In the genomic region with DNA sequence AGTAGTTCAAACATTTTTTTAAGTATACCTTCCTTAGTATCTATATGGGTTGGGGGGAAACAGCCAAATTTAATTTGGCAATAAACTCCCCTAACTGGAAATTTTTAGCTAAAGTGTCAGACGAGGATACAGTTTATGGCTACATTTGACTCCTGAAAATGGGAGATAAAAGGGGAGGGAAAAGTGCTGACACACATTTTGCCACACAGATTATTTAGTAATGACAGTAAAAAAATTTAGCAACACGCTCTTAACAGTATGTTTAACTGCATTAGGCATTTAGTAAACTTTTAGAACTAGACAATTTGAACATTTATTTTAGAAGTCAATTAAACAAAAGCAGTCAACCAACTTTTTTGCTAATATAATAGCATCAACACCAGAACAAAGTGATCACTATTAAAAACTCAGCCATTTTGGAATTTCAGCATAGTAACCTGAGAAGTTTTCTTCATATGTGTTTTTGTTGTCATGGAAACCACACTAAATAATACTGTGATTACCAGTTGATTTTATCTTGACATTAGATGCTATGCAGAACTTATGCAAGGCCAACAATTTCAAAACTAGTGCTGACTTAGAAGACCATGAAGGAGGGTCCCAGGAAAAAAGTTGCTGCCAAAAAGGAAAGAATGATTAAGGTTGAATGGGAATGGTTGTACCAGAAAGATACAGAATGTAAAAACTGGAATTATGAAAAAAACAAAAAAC, we compare ENCODE assay signal across 19 cellular contexts. TPM values are rescaled to one million over a fixed set of nuclear protein-coding genes. Genes with fewer than 3 reads are reported as not detected.
A peak's percentile ranks its signal among the peaks of the same experiment; 100 is the strongest.
DNase-seq lines count a peak whose midpoint lies in the region; ATAC-seq and TF ChIP-seq lines count a peak whose summit lies in the region.
"Had no signal": no experiment of that assay in that cellular context is flagged by ENCODE, and none has a peak within 500 bp of the region (broad histone marks: within the 10 kb centered on the region; RNA-seq: fewer than 3 reads in every experiment).

No MANE protein-coding gene starts in this region.

- no peak overlapping the region for H3K4me3 Mint-ChIP-seq in MCF 10A (ENCODE audit: unreplicated experiment)
- H3K4me3 Mint-ChIP-seq in activated CD8-positive, alpha-beta T cell treated with anti-CD3 and anti-CD28 coated beads, Interleukin-2, amount 10 ng/mL, durations not matched to agents 7 days and 5 days, result no peak overlapping the region
- H3K4me3 Mint-ChIP-seq: activated CD4-positive, alpha-beta memory T cell treated with anti-CD3 and anti-CD28 coated beads, Interleukin-2, amount 10 ng/mL, durations not matched to agents 7 days and 5 days; stimulated activated naive B cell treated with anti-CD40 and anti-IgM and Interleukin-4, amounts not matched to agents 10 μg/mL and 1 μg/mL and 100 μg/mL, for 72 hours had no signal

- CTCF ChIA-PET in MCF 10A (lab: Yijun Ruan, JAX), result no interaction called here
- CTCF ChIA-PET in activated CD8-positive, alpha-beta T cell treated with anti-CD3 and anti-CD28 coated beads, Interleukin-2, amount 10 ng/mL, durations not matched to agents 7 days and 5 days (lab: Charles Lee), result interaction anchor here (0.9 to 1.5 kb wide), 2 partner anchors 48 to 199 kb away, joined by 3 to 6 read pairs; no protein-coding TSS in a partner anchor

- H3K27me3 Mint-ChIP-seq in MCF 10A (ENCODE audit: insufficient read depth, unreplicated experiment), result no peaks in the 10 kb centered on the region
- no peaks in the 10 kb centered on the region for H3K27me3 Mint-ChIP-seq in activated CD8-positive, alpha-beta T cell treated with anti-CD3 and anti-CD28 coated beads, Interleukin-2, amount 10 ng/mL, durations not matched to agents 7 days and 5 days (ENCODE audit: low read depth)

- intact Hi-C loops in MCF 10A (cut with micrococcal nuclease) (no loop called here), breast epithelium (cut with DNase I; ENCODE audit: low total_unique reads) (no loop called here), left colon (cut with DNase I, micrococcal nuclease) (no loop called here)

- TF ChIP-seq CTCF in MCF 10A (IDR thresholded peaks at IDR 0.05; ENCODE audit: unreplicated experiment), result no peak
- no peak for TF ChIP-seq CTCF in breast epithelium (IDR thresholded peaks at IDR 0.05)
- TF ChIP-seq CTCF in fibroblast of the aortic adventitia (IDR thresholded peaks at IDR 0.05; ENCODE audit: insufficient read depth, low read length), result no peak

- no peaks in the 10 kb centered on the region for H3K27me3 ChIP-seq in breast epithelium

- no peaks in the 10 kb centered on the region for H3K4me1 ChIP-seq in breast epithelium

- no peak for TF ChIP-seq POLR2A in breast epithelium (IDR thresholded peaks at IDR 0.05)

- POLR2A ChIA-PET in MCF 10A (lab: Yijun Ruan, JAX), result interaction anchor here (0.6 kb wide), 1 partner anchor 30 kb away, joined by 3 read pairs; no protein-coding TSS in a partner anchor
- POLR2A ChIA-PET in activated CD8-positive, alpha-beta T cell treated with anti-CD3 and anti-CD28 coated beads, Interleukin-2, amount 10 ng/mL, durations not matched to agents 7 days and 5 days (lab: Charles Lee), result no interaction called here

- H3K4me3 ChIP-seq in breast epithelium, result no peak overlapping the region
- H3K4me3 ChIP-seq in fibroblast of the aortic adventitia (ENCODE audit: low read depth, low read length), result no peak overlapping the region
- H3K4me3 ChIP-seq: smooth muscle cell had no signal

- H3K9me3 Mint-ChIP-seq in MCF 10A (ENCODE audit: unreplicated experiment), result no peaks in the 10 kb centered on the region
- no peaks in the 10 kb centered on the region for H3K9me3 Mint-ChIP-seq in activated CD8-positive, alpha-beta T cell treated with anti-CD3 and anti-CD28 coated beads, Interleukin-2, amount 10 ng/mL, durations not matched to agents 7 days and 5 days (ENCODE audit: insufficient read depth)
- H3K9me3 Mint-ChIP-seq: stimulated activated naive B cell treated with anti-CD40 and anti-IgM and Interleukin-4, amounts not matched to agents 10 μg/mL and 1 μg/mL and 100 μg/mL, for 72 hours had no signal

- no peaks in the 10 kb centered on the region for H3K9me3 ChIP-seq in breast epithelium

- ATAC-seq in activated CD8-positive, alpha-beta T cell treated with anti-CD3 and anti-CD28 coated beads, Interleukin-2, amount 10 ng/mL, durations not matched to agents 7 days and 5 days, result peak; percentile 12
- ATAC-seq in left colon, result no peak
- no peak for ATAC-seq in HG03135 (IDR thresholded peaks at IDR 0.05; ENCODE audit: unreplicated experiment)
- ATAC-seq: stimulated activated naive B cell treated with anti-CD40 and anti-IgM and Interleukin-4, amounts not matched to agents 10 μg/mL and 1 μg/mL and 100 μg/mL, for 72 hours had no signal

- H3K4me1 Mint-ChIP-seq in MCF 10A (ENCODE audit: insufficient read depth, unreplicated experiment), result peaks cover 12% of the 10 kb centered on the region
- peaks cover 32% of the 10 kb centered on the region for H3K4me1 Mint-ChIP-seq in activated CD8-positive, alpha-beta T cell treated with anti-CD3 and anti-CD28 coated beads, Interleukin-2, amount 10 ng/mL, durations not matched to agents 7 days and 5 days (ENCODE audit: low read depth)

- DNase-seq in MCF 10A (ENCODE audit: unreplicated experiment), result peak; percentile 11
- DNase-seq in breast epithelium (ENCODE audit: low spot score in 2 of 2), result no peak
- DNase-seq in activated CD8-positive, alpha-beta T cell treated with anti-CD3 and anti-CD28 coated beads, Interleukin-2, amount 10 ng/mL, durations not matched to agents 7 days and 5 days, result no peak
- DNase-seq in fibroblast of the aortic adventitia (ENCODE audit: low read depth), result peak; percentile 22
- DNase-seq in NCI-H345 (lab: John Stamatoyannopoulos, UW), result no peak
- no peak for DNase-seq in left colon
- no peak for DNase-seq in COR-L47 (lab: John Stamatoyannopoulos, UW)
- DNase-seq: activated CD4-positive, alpha-beta memory T cell treated with anti-CD3 and anti-CD28 coated beads, Interleukin-2, amount 10 ng/mL, durations not matched to agents 7 days and 5 days; amygdala; erythroblast; hippocampal formation; kidney glomerular epithelial cell; NCI-H1436 treated with DMSO at 0.1 percent for 48 hours; NCI-H510A treated with DMSO at 0.1 percent for 48 hours; stimulated activated naive B cell treated with anti-CD40 and anti-IgM and Interleukin-4, amounts not matched to agents 10 μg/mL and 1 μg/mL and 100 μg/mL, for 72 hours had no signal

- no TSS peak for BruUV-seq in MCF 10A (replicated peaks; lab: Mats Ljungman, UMichigan)

- H3K36me3 Mint-ChIP-seq in MCF 10A (ENCODE audit: insufficient read depth, unreplicated experiment), result no peaks in the 10 kb centered on the region
- peaks cover 63% of the 10 kb centered on the region for H3K36me3 Mint-ChIP-seq in activated CD8-positive, alpha-beta T cell treated with anti-CD3 and anti-CD28 coated beads, Interleukin-2, amount 10 ng/mL, durations not matched to agents 7 days and 5 days (ENCODE audit: low read depth)
- H3K36me3 Mint-ChIP-seq: stimulated activated naive B cell treated with anti-CD40 and anti-IgM and Interleukin-4, amounts not matched to agents 10 μg/mL and 1 μg/mL and 100 μg/mL, for 72 hours had no signal

- H3K27ac ChIP-seq in breast epithelium, result no peak overlapping the region
- H3K27ac ChIP-seq: HL-60 had no signal

- H3K36me3 ChIP-seq in breast epithelium, result no peaks in the 10 kb centered on the region

- no peak overlapping the region for H3K27ac Mint-ChIP-seq in MCF 10A (ENCODE audit: low read depth, unreplicated experiment)
- peak overlapping the region; percentile 10 for H3K27ac Mint-ChIP-seq in activated CD8-positive, alpha-beta T cell treated with anti-CD3 and anti-CD28 coated beads, Interleukin-2, amount 10 ng/mL, durations not matched to agents 7 days and 5 days
- H3K27ac Mint-ChIP-seq: activated CD4-positive, alpha-beta memory T cell treated with anti-CD3 and anti-CD28 coated beads, Interleukin-2, amount 10 ng/mL, durations not matched to agents 7 days and 5 days; stimulated activated naive B cell treated with anti-CD40 and anti-IgM and Interleukin-4, amounts not matched to agents 10 μg/mL and 1 μg/mL and 100 μg/mL, for 72 hours had no signal

RNA-seq across cellular contexts. Expression of a gene that starts 47.0 kb away (rescaled TPM):
- total RNA-seq in MCF 10A (2022), result 162 and 168 TPM in 2 replicates
- 10 to 100 TPM; 72.4 to 77.0 (median 72.8) TPM for total RNA-seq in breast epithelium
- total RNA-seq in activated CD8-positive, alpha-beta T cell treated with anti-CD3 and anti-CD28 coated beads, Interleukin-2, amount 10 ng/mL, durations not matched to agents 7 days and 5 days, result 10 to 100 TPM; 59.8 to 63.1 TPM
- 68.9 and 143 TPM in 2 replicates for total RNA-seq in fibroblast of the aortic adventitia (ENCODE audit: low replicate concordance)
- 100 to 1,000 TPM; 103 to 121 TPM for total RNA-seq in left colon

RNA-seq across cellular contexts. Expression of a gene that starts 52.9 kb away (rescaled TPM):
- not detected in 2 replicates for total RNA-seq in MCF 10A (2022)
- not detected for total RNA-seq in breast epithelium
- 10 to 100 TPM; 26.5 to 27.0 TPM for total RNA-seq in activated CD8-positive, alpha-beta T cell treated with anti-CD3 and anti-CD28 coated beads, Interleukin-2, amount 10 ng/mL, durations not matched to agents 7 days and 5 days
- not detected in 2 replicates for total RNA-seq in fibroblast of the aortic adventitia (ENCODE audit: low replicate concordance)
- 10 to 100 TPM; 11.7 to 15.6 TPM for total RNA-seq in left colon
- total RNA-seq: activated CD4-positive, alpha-beta memory T cell treated with anti-CD3 and anti-CD28 coated beads, Interleukin-2, amount 10 ng/mL, durations not matched to agents 7 days and 5 days; OCI-LY7 had no signal

Comparison
In these comparisons a context has a peak if more than half of its experiments do, and no peak if none do; other contexts are left out.
1. DNase-seq: peak in MCF 10A (single experiment) and fibroblast of the aortic adventitia (single experiment); none in breast epithelium (0 of 2), activated CD8-positive, alpha-beta T cell treated with anti-CD3 and anti-CD28 coated beads, Interleukin-2, amount 10 ng/mL, durations not matched to agents 7 days and 5 days (single experiment), NCI-H345 (single experiment), left colon (0 of 2) and COR-L47 (single experiment).
2. RNA of a gene that starts 52.9 kb away (total RNA-seq): 26.5 to 27.0 TPM in activated CD8-positive, alpha-beta T cell treated with anti-CD3 and anti-CD28 coated beads, Interleukin-2, amount 10 ng/mL, durations not matched to agents 7 days and 5 days and 11.7 to 15.6 TPM in left colon; not detected in MCF 10A, not detected in breast epithelium and not detected in fibroblast of the aortic adventitia; every median in the first group is over 10 times any median in the second.